In the genomic region with DNA sequence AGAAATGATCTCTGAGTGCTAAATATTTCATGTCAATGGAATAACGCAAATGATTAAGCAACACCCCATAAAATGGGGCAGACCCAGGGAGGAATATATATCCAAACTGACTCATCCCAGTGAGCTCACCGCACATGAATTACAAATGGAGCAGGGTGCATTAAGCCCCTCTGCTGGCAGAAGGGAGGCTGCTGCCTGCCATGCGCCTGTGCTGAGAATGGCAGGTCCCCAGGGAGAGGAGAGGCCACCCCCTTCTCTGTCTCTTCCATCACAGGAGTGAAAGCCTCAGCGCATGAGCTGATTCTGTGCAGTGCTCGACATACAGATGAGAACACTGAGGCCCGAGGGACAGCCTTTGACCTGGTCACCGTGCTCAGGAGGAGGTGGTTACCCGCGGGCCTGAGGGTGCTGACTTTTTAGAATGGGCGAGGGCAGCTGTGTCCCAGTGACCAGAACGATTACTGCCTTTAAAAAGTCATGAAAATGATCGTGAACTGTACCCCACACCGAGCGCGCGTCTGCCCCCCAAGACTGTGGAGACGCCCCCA, we compare ENCODE assay signal across 8 cellular contexts. TPM values are rescaled to one million over a fixed set of nuclear protein-coding genes. Genes with fewer than 3 reads are reported as not detected.
DNase-seq lines count a peak whose midpoint lies in the region; ATAC-seq and TF ChIP-seq lines count a peak whose summit lies in the region.
"Not testable (repeated sequence)": the region's sequence is repeated elsewhere in the genome, so short reads cannot be mapped to it uniquely, and the experiment has no call there.

No MANE protein-coding gene starts in this region.

- H3K36me3 Mint-ChIP-seq in activated naive CD4-positive, alpha-beta T cell treated with anti-CD3 and anti-CD28 coated beads for 36 hours (ENCODE audit: low read depth); endothelial cell (ENCODE audit: low read depth, unreplicated experiment); progenitor cell of endocrine pancreas (ENCODE audit: insufficient read depth): not testable (repeated sequence)

- not testable (repeated sequence) for H3K9me3 Mint-ChIP-seq in activated naive CD4-positive, alpha-beta T cell treated with anti-CD3 and anti-CD28 coated beads for 36 hours; endothelial cell (ENCODE audit: unreplicated experiment); progenitor cell of endocrine pancreas (ENCODE audit: low read depth)

- TF ChIP-seq CTCF in RWPE2 (IDR thresholded peaks at IDR 0.05; ENCODE audit: poor library complexity, severe bottlenecking); endothelial cell (IDR thresholded peaks at IDR 0.05; ENCODE audit: unreplicated experiment); kidney epithelial cell (IDR thresholded peaks at IDR 0.05; ENCODE audit: insufficient read depth, low read length, poor library complexity, severe bottlenecking); progenitor cell of endocrine pancreas (IDR thresholded peaks at IDR 0.05; ENCODE audit: unreplicated experiment); transverse colon (IDR thresholded peaks at IDR 0.05): not testable (repeated sequence)

- H3K36me3 ChIP-seq in RWPE2 (ENCODE audit: low read depth); kidney epithelial cell (ENCODE audit: control insufficient read depth, insufficient read depth, low read length); transverse colon: not testable (repeated sequence)

- WGBS in transverse colon (ENCODE audit: low coverage in 1 of 2), 2 donors: 2% methylated on average over 17 of the region's 17 CpGs; no CpG with 5 or more reads in 1 of the 2 donors

- H3K27ac Mint-ChIP-seq in activated naive CD4-positive, alpha-beta T cell treated with anti-CD3 and anti-CD28 coated beads for 36 hours: peak overlapping the region; percentile 78
- H3K27ac Mint-ChIP-seq in endothelial cell (ENCODE audit: unreplicated experiment) (peak overlapping the region; percentile 75), progenitor cell of endocrine pancreas (peak overlapping the region; percentile 98)

- H3K4me3 ChIP-seq in RWPE2 (ENCODE audit: severe bottlenecking): peak overlapping the region; percentile 56
- H3K4me3 ChIP-seq in kidney epithelial cell (ENCODE audit: low read depth, low read length): peak overlapping the region; percentile 88
- H3K4me3 ChIP-seq in transverse colon: peak overlapping the region; percentile 59 to 96 (median 88)

- ATAC-seq in RWPE2 (ENCODE audit: low read depth): not testable (repeated sequence)

- DNase-seq in EH (ENCODE audit: low read depth) (peak; percentile 88), LoVo (ENCODE audit: low spot score) (peak; percentile 13)
- DNase-seq in RWPE2 (ENCODE audit: low spot score); endothelial cell (ENCODE audit: low spot score); kidney epithelial cell (ENCODE audit: low read depth); progenitor cell of endocrine pancreas (ENCODE audit: low spot score, unreplicated experiment); transverse colon: not testable (repeated sequence)
- peak; percentile 36 for DNase-seq in activated naive CD4-positive, alpha-beta T cell treated with anti-CD3 and anti-CD28 coated beads for 36 hours

- in situ Hi-C loops in transverse colon (cut with MboI; ENCODE audit: low pct_ligation_motif_present in 1 of 4, low pct_unique_long_range_greater_than_20kb in 1 of 4, low sequenced_read_pairs in 3 of 4): not testable (repeated sequence)

- not testable (repeated sequence) for H3K4me1 ChIP-seq in RWPE2 (ENCODE audit: insufficient read depth, poor library complexity, severe bottlenecking)
- peaks cover 0 to 17% (median 13%) of the 10 kb centered on the region in 4 donors for H3K4me1 ChIP-seq in transverse colon

- peaks cover 19% of the 10 kb centered on the region for H3K4me1 Mint-ChIP-seq in activated naive CD4-positive, alpha-beta T cell treated with anti-CD3 and anti-CD28 coated beads for 36 hours (ENCODE audit: low read depth)
- not testable (repeated sequence) for H3K4me1 Mint-ChIP-seq in endothelial cell (ENCODE audit: unreplicated experiment)
- H3K4me1 Mint-ChIP-seq in progenitor cell of endocrine pancreas (ENCODE audit: low read depth): peaks cover 12% of the 10 kb centered on the region

- H3K4me3 Mint-ChIP-seq in activated naive CD4-positive, alpha-beta T cell treated with anti-CD3 and anti-CD28 coated beads for 36 hours: peak overlapping the region; percentile 92
- peak overlapping the region; percentile 93 for H3K4me3 Mint-ChIP-seq in endothelial cell (ENCODE audit: unreplicated experiment)
- peak overlapping the region; percentile 96 for H3K4me3 Mint-ChIP-seq in progenitor cell of endocrine pancreas (ENCODE audit: low read depth)

- not testable (repeated sequence) for H3K27me3 Mint-ChIP-seq in activated naive CD4-positive, alpha-beta T cell treated with anti-CD3 and anti-CD28 coated beads for 36 hours (ENCODE audit: low read depth); endothelial cell (ENCODE audit: unreplicated experiment); progenitor cell of endocrine pancreas

- TF ChIP-seq EP300 in transverse colon (IDR thresholded peaks at IDR 0.05; ENCODE audit: low read depth): not testable (repeated sequence)

- not testable (repeated sequence) for H3K9me3 ChIP-seq in RWPE2 (ENCODE audit: severe bottlenecking); transverse colon

- H3K27ac ChIP-seq in RWPE2 (ENCODE audit: poor library complexity, severe bottlenecking) (peak overlapping the region; percentile 81), transverse colon (peak overlapping the region; percentile 85 to 95 (median 92))

- not testable (repeated sequence) for H3K27me3 ChIP-seq in RWPE2 (ENCODE audit: insufficient read depth, poor library complexity, severe bottlenecking); kidney epithelial cell (ENCODE audit: control insufficient read depth, insufficient read depth, low read length); transverse colon

- intact Hi-C loops in activated naive CD4-positive, alpha-beta T cell treated with anti-CD3 and anti-CD28 coated beads for 36 hours (cut with micrococcal nuclease): loop anchor here (1.0 to 5.0 kb wide), 9 partner anchors 69 to 928 kb away; a partner anchor contains a TSS
- intact Hi-C loops in transverse colon (cut with DNase I; ENCODE audit: low total_unique reads): not testable (repeated sequence)

- CTCF ChIA-PET in activated naive CD4-positive, alpha-beta T cell treated with anti-CD3 and anti-CD28 coated beads for 36 hours (lab: Charles Lee): not testable (repeated sequence)

- TF ChIP-seq POLR2A in transverse colon (IDR thresholded peaks at IDR 0.05): not testable (repeated sequence)

RNA-seq across cellular contexts. Expression of a gene that starts 29.1 kb away (rescaled TPM):
- not detected for total RNA-seq in activated naive CD4-positive, alpha-beta T cell treated with anti-CD3 and anti-CD28 coated beads for 36 hours
- total RNA-seq in endothelial cell (ENCODE audit: unreplicated experiment) (4.4 TPM), kidney epithelial cell (not detected in 2 replicates), progenitor cell of endocrine pancreas (3.5 and 3.9 TPM in 2 replicates), transverse colon (not detected)
